Comparison of ENCODE assay signal across 26 cellular contexts in the genomic region with DNA sequence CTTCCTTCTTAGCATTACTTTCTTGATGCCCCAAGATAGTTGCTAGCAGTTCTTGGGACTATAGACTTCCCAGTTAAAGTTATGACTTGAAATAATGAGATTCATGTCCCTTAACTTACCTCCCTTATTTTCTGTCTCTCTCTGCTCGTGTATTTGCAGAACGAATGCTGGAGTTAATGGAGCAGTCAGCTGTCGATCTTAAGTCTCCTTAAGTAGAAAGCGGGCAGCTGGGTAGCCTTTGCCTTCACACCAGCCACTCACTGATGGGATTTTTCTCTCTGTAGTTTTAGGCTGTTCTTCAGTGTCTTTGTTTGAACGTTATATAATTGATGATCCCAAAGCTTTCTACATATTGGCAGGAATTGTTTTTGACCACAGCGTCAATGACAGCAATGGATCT. TPM values are rescaled to one million over a fixed set of nuclear protein-coding genes. Genes with fewer than 3 reads are reported as not detected.
A peak's percentile ranks its signal among the peaks of the same experiment; 100 is the strongest.
DNase-seq lines count a peak whose midpoint lies in the region; TF ChIP-seq lines count a peak whose summit lies in the region.
"Had no signal": no experiment of that assay in that cellular context is flagged by ENCODE, and none has a peak within 500 bp of the region (broad histone marks: within the 10 kb centered on the region; RNA-seq: fewer than 3 reads in every experiment).

No MANE protein-coding gene starts in this region.

- H3K4me3 ChIP-seq in mammary epithelial cell (replicated peaks in 1 of 3; ENCODE audit: insufficient read depth in 1 of 3, low read depth in 2 of 3, low read length in 3 of 3): no peak overlapping the region
- no peak overlapping the region for H3K4me3 ChIP-seq in breast epithelium
- no peak overlapping the region for H3K4me3 ChIP-seq in smooth muscle cell
- H3K4me3 ChIP-seq: A549, body of pancreas, dorsolateral prefrontal cortex, esophagus squamous epithelium, GM12878, lung, neural progenitor cell, right lobe of liver, SJSA1, tibial artery had no signal

- in situ Hi-C loops in mammary epithelial cell (cut with MboI; ENCODE audit: low sequenced_read_pairs in 2 of 2): no loop called here

- TF ChIP-seq CTCF in mammary epithelial cell (conservative IDR thresholded peaks at IDR 0.05 in 1 of 2, IDR thresholded peaks at IDR 0.05 in 1 of 2; ENCODE audit: extremely low read depth in 1 of 2, insufficient read depth in 1 of 2, low read depth in 1 of 2, low read length in 2 of 2) (no peak), breast epithelium (IDR thresholded peaks at IDR 0.05) (no peak), mesothelial cell of epicardium (IDR thresholded peaks at IDR 0.05; ENCODE audit: unreplicated experiment) (no peak), smooth muscle cell (IDR thresholded peaks at IDR 0.05; ENCODE audit: borderline replicate concordance, insufficient read depth, poor library complexity, severe bottlenecking) (no peak)

- BruUV-seq in mammary epithelial cell (replicated peaks; lab: Mats Ljungman, UMichigan): no TSS peak

- CTCF ChIA-PET in mammary epithelial cell (lab: Charles Lee; ENCODE audit: low non-redundant PET): no interaction called here

- H3K79me2 ChIP-seq in mammary epithelial cell (ENCODE audit: insufficient read depth, low read length) (no peaks in the 10 kb centered on the region), smooth muscle cell (ENCODE audit: low read depth) (no peaks in the 10 kb centered on the region)

- H3K4me1 ChIP-seq in mammary epithelial cell (ENCODE audit: insufficient read depth, low read length) (peaks cover 22% of the 10 kb centered on the region), breast epithelium (no peaks in the 10 kb centered on the region), smooth muscle cell (ENCODE audit: low read depth) (peaks cover 3% of the 10 kb centered on the region)
- H3K4me1 ChIP-seq: A549, esophagus squamous epithelium, neural progenitor cell, right lobe of liver, SJSA1, tibial artery had no signal

- peak overlapping the region; percentile 5 for H3K4me3 Mint-ChIP-seq in mesothelial cell of epicardium
- H3K4me3 Mint-ChIP-seq: activated CD8-positive, alpha-beta memory T cell treated with anti-CD3 and anti-CD28 coated beads, Interleukin-2, amount 10 ng/mL, durations not matched to agents 7 days and 5 days; activated T-cell treated with anti-CD3 and anti-CD28 coated beads, Interleukin-2, amount 50 U/mL, for 72 hours; CD4-positive, alpha-beta T cell; neural progenitor cell had no signal

- H3K9ac ChIP-seq in mammary epithelial cell (ENCODE audit: insufficient read depth, low read length): no peak overlapping the region
- peak overlapping the region; percentile 62 for H3K9ac ChIP-seq in smooth muscle cell (ENCODE audit: low read depth)
- H3K9ac ChIP-seq: neural progenitor cell had no signal

- H3K36me3 Mint-ChIP-seq in mesothelial cell of epicardium: no peaks in the 10 kb centered on the region
- H3K36me3 Mint-ChIP-seq: activated CD8-positive, alpha-beta memory T cell treated with anti-CD3 and anti-CD28 coated beads, Interleukin-2, amount 10 ng/mL, durations not matched to agents 7 days and 5 days; neural progenitor cell had no signal

- peaks cover 33% of the 10 kb centered on the region for H3K4me1 Mint-ChIP-seq in mesothelial cell of epicardium
- H3K4me1 Mint-ChIP-seq: activated CD8-positive, alpha-beta memory T cell treated with anti-CD3 and anti-CD28 coated beads, Interleukin-2, amount 10 ng/mL, durations not matched to agents 7 days and 5 days had no signal

- peaks cover 20% of the 10 kb centered on the region for H3K27me3 Mint-ChIP-seq in mesothelial cell of epicardium (ENCODE audit: low read depth)

- H4K20me1 ChIP-seq in mammary epithelial cell (ENCODE audit: insufficient read depth, low read length): no peaks in the 10 kb centered on the region
- H4K20me1 ChIP-seq in smooth muscle cell (ENCODE audit: low read depth): no peaks in the 10 kb centered on the region

- dilution Hi-C loops in mammary epithelial cell (cut with HindIII; ENCODE audit: low sequenced_read_pairs): no loop called here

- H3K27ac Mint-ChIP-seq in mesothelial cell of epicardium: peak overlapping the region; percentile 85
- H3K27ac Mint-ChIP-seq: activated CD8-positive, alpha-beta memory T cell treated with anti-CD3 and anti-CD28 coated beads, Interleukin-2, amount 10 ng/mL, durations not matched to agents 7 days and 5 days; activated T-cell treated with anti-CD3 and anti-CD28 coated beads, Interleukin-2, amount 50 U/mL, for 72 hours; CD4-positive, alpha-beta T cell; neural progenitor cell had no signal

- H3F3A ChIP-seq in smooth muscle cell (ENCODE audit: low read depth): peaks cover 17% of the 10 kb centered on the region

- WGBS in mammary epithelial cell (ENCODE audit: low coverage, missing lambda C conversion rate): 14% methylated on average over 6 of the region's 6 CpGs
- WGBS in smooth muscle cell (ENCODE audit: low lambda C conversion rate): 78% methylated on average over 6 of the region's 6 CpGs

- H3K27me3 ChIP-seq in mammary epithelial cell (ENCODE audit: insufficient read depth, low read length) (no peaks in the 10 kb centered on the region), breast epithelium (no peaks in the 10 kb centered on the region), smooth muscle cell (ENCODE audit: low read depth) (peaks cover 10% of the 10 kb centered on the region)
- H3K27me3 ChIP-seq: body of pancreas, dorsolateral prefrontal cortex, right lobe of liver, tibial artery had no signal

- H2AFZ ChIP-seq in mammary epithelial cell (ENCODE audit: low read depth, low read length) (peak overlapping the region; percentile 54), smooth muscle cell (ENCODE audit: low read depth) (peak overlapping the region; percentile 20)
- H2AFZ ChIP-seq: neural progenitor cell had no signal

- no peak for DNase-seq in mammary epithelial cell
- DNase-seq in breast epithelium (ENCODE audit: low spot score in 2 of 2): no peak
- peak; percentile 5 for DNase-seq in astrocyte of the hippocampus (ENCODE audit: low read depth, low spot score)
- no peak for DNase-seq in mesothelial cell of epicardium (ENCODE audit: low spot score in 2 of 2, unreplicated experiment in 2 of 2)
- DNase-seq in smooth muscle cell (lab: John Stamatoyannopoulos, UW; ENCODE audit: unreplicated experiment): no peak
- DNase-seq in 8988T: no peak
- no peak for DNase-seq in HT-29 (ENCODE audit: low spot score)
- no peak for DNase-seq in NCI-H187 treated with DMSO at 0.1 percent for 48 hours (lab: John Stamatoyannopoulos, UW)
- DNase-seq: activated CD4-positive, alpha-beta T cell treated with anti-CD3 and anti-CD28 coated beads, Interleukin-2, amount 50 U/mL, for 4 hours; activated CD8-positive, alpha-beta memory T cell treated with anti-CD3 and anti-CD28 coated beads, Interleukin-2, amount 10 ng/mL, durations not matched to agents 7 days and 5 days; activated T-cell treated with anti-CD3 and anti-CD28 coated beads, Interleukin-2, amount 50 U/mL, for 72 hours; body of pancreas; CD4-positive, alpha-beta T cell; dorsolateral prefrontal cortex; esophagus squamous epithelium; NCI-H2107; NCI-H345; posterior cingulate gyrus; right lobe of liver; stimulated activated CD4-positive, alpha-beta T cell treated with anti-CD3 and anti-CD28 coated beads, Interleukin-4, amount 100 ng/mL, for 24 hours; tibial artery had no signal

- H3K9me3 ChIP-seq in mammary epithelial cell (replicated peaks; ENCODE audit: insufficient read depth, low read length) (no peaks in the 10 kb centered on the region), breast epithelium (no peaks in the 10 kb centered on the region), smooth muscle cell (replicated peaks; ENCODE audit: low read depth) (no peaks in the 10 kb centered on the region)
- H3K9me3 ChIP-seq: A549, body of pancreas, esophagus squamous epithelium, right lobe of liver, SJSA1, tibial artery had no signal

- H3K27ac ChIP-seq in mammary epithelial cell (ENCODE audit: insufficient read depth, low read depth, low read length): no peak overlapping the region
- H3K27ac ChIP-seq in breast epithelium: no peak overlapping the region
- peak overlapping the region; percentile 83 for H3K27ac ChIP-seq in smooth muscle cell (ENCODE audit: low read depth)
- H3K27ac ChIP-seq: A549, body of pancreas, dorsolateral prefrontal cortex, esophagus squamous epithelium, neural progenitor cell, right lobe of liver, SJSA1, tibial artery had no signal

- intact Hi-C loops in mammary epithelial cell (cut with micrococcal nuclease) (loop anchor here (5.0 kb wide), 1 partner anchor 57 kb away; no protein-coding TSS in a partner anchor), breast epithelium (cut with DNase I; ENCODE audit: low total_unique reads) (no loop called here)

- H3K36me3 ChIP-seq in mammary epithelial cell (ENCODE audit: insufficient read depth, low read length) (no peaks in the 10 kb centered on the region), breast epithelium (no peaks in the 10 kb centered on the region), smooth muscle cell (ENCODE audit: low read depth) (no peaks in the 10 kb centered on the region)
- H3K36me3 ChIP-seq: esophagus squamous epithelium, neural progenitor cell, right lobe of liver, SJSA1, tibial artery had no signal

- no peaks in the 10 kb centered on the region for H3K9me3 Mint-ChIP-seq in mesothelial cell of epicardium
- H3K9me3 Mint-ChIP-seq: activated T-cell treated with anti-CD3 and anti-CD28 coated beads, Interleukin-2, amount 50 U/mL, for 72 hours; CD4-positive, alpha-beta T cell; neural progenitor cell had no signal

- H3K4me2 ChIP-seq in mammary epithelial cell (ENCODE audit: insufficient read depth, low read depth, low read length) (peak overlapping the region; percentile 51), smooth muscle cell (peak overlapping the region; percentile 45)
- H3K4me2 ChIP-seq: A549, neural progenitor cell had no signal

- no peak for TF ChIP-seq POLR2A in breast epithelium (IDR thresholded peaks at IDR 0.05)

RNA-seq across cellular contexts. Expression of a gene that starts 24.9 kb away (rescaled TPM):
- total RNA-seq in mammary epithelial cell: 1 to 10 TPM in 1 of 2 donors, under 1 TPM in 1; 0.85 to 4.0 TPM
- 0.40 TPM for polyA plus RNA-seq in mammary epithelial cell
- not detected for polyA minus RNA-seq in mammary epithelial cell
- total RNA-seq in breast epithelium: 1 to 10 TPM; 6.2 to 7.8 (median 6.3) TPM
- total RNA-seq in mesothelial cell of epicardium: 3.5 to 3.9 TPM (median 3.6 TPM) in 3 replicates
- total RNA-seq in smooth muscle cell: 0.76 and 2.2 TPM in 2 replicates
- polyA plus RNA-seq in smooth muscle cell: 1.4 and 1.7 TPM in 2 replicates
- total RNA-seq in HT-29 (2014; rRNA removed; shearing (Covaris generic)): under 0.01 and 2.5 TPM in 2 replicates
- total RNA-seq: SJSA1 had no signal
